25 cellular contexts compared by ENCODE assay signal in the genomic region with DNA sequence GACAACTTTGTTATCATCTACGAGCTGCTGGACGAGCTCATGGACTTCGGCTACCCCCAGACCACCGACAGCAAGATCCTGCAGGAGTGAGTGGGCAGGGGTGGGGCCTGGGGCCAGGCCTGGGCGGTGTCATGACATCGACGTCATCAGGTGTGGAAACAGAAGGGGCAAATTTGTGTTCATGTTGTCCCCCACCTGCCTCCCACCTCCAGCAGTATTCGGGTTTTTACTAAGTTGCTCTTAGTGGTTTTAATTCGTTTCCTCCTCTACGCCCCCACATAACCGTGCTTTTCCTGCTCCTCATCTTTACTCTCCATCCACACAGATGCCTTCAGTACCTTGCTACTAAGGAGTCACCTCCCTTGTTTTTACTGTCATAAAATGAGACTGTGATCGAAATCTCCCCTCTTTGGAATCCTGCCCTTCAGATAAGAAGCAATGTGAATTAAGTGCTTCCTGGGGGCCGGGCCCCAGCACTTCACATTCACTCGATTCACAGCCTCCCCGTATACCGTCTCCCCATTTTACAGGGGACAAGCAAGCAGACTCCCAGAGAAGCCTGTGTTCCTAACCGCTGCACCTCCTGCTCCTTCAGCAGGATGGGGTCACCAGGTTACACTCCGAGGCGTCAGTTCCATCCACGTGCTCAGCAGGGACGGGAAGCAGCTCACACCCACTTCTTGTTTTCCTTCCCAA. TPM values are rescaled to one million over a fixed set of nuclear protein-coding genes. Genes with fewer than 3 reads are reported as not detected.
DNase-seq lines count a peak whose midpoint lies in the region; ATAC-seq and TF ChIP-seq lines count a peak whose summit lies in the region.
"Had no signal": no experiment of that assay in that cellular context is flagged by ENCODE, and none has a peak within 500 bp of the region (broad histone marks: within the 10 kb centered on the region; RNA-seq: fewer than 3 reads in every experiment).

No MANE protein-coding gene starts in this region.

- H3K9me3 Mint-ChIP-seq in activated T-cell treated with anti-CD3 and anti-CD28 coated beads, Interleukin-2, amount 50 U/mL, for 24 hours, result peaks cover 6% of the 10 kb centered on the region
- peaks cover 10% of the 10 kb centered on the region for H3K9me3 Mint-ChIP-seq in activated CD8-positive, alpha-beta T cell treated with anti-CD3 and anti-CD28 coated beads for 36 hours
- no peaks in the 10 kb centered on the region for H3K9me3 Mint-ChIP-seq in chondrocyte (ENCODE audit: low read depth)
- H3K9me3 Mint-ChIP-seq in stimulated activated naive CD8-positive, alpha-beta T cell treated with anti-CD3 and anti-CD28 coated beads, Interleukin-15, Interleukin-2, amounts not matched to agents 100 ng/mL and 50 ng/mL, for 24 hours, result no peaks in the 10 kb centered on the region
- H3K9me3 Mint-ChIP-seq: natural killer cell treated with Interleukin-12 subunit alpha and Interleukin-12 subunit beta and Interleukin-15 and Interleukin-18, amount 100 ng/mL, for 72 hours; stimulated activated memory B cell treated with anti-CD40 and anti-IgM and Interleukin-4, amounts not matched to agents 10 μg/mL and 1 μg/mL and 100 μg/mL, for 72 hours had no signal

- peak overlapping the region; percentile 44 for H3K4me3 Mint-ChIP-seq in activated T-cell treated with anti-CD3 and anti-CD28 coated beads, Interleukin-2, amount 50 U/mL, for 24 hours
- peak overlapping the region; percentile 8 for H3K4me3 Mint-ChIP-seq in activated CD8-positive, alpha-beta T cell treated with anti-CD3 and anti-CD28 coated beads for 36 hours
- no peak overlapping the region for H3K4me3 Mint-ChIP-seq in chondrocyte (ENCODE audit: unreplicated experiment)
- peak overlapping the region; percentile 62 for H3K4me3 Mint-ChIP-seq in stimulated activated naive CD8-positive, alpha-beta T cell treated with anti-CD3 and anti-CD28 coated beads, Interleukin-15, Interleukin-2, amounts not matched to agents 100 ng/mL and 50 ng/mL, for 24 hours
- H3K4me3 Mint-ChIP-seq: natural killer cell treated with Interleukin-12 subunit alpha and Interleukin-12 subunit beta and Interleukin-15 and Interleukin-18, amount 100 ng/mL, for 72 hours; stimulated activated memory B cell treated with anti-CD40 and anti-IgM and Interleukin-4, amounts not matched to agents 10 μg/mL and 1 μg/mL and 100 μg/mL, for 72 hours had no signal

- H3K36me3 Mint-ChIP-seq in activated T-cell treated with anti-CD3 and anti-CD28 coated beads, Interleukin-2, amount 50 U/mL, for 24 hours (ENCODE audit: low read depth), result peaks cover 93% of the 10 kb centered on the region
- H3K36me3 Mint-ChIP-seq in activated CD8-positive, alpha-beta T cell treated with anti-CD3 and anti-CD28 coated beads for 36 hours (ENCODE audit: low read depth), result peaks cover 73% of the 10 kb centered on the region
- peaks cover 42% of the 10 kb centered on the region for H3K36me3 Mint-ChIP-seq in chondrocyte (ENCODE audit: low read depth)
- peaks cover 76% of the 10 kb centered on the region for H3K36me3 Mint-ChIP-seq in stimulated activated naive CD8-positive, alpha-beta T cell treated with anti-CD3 and anti-CD28 coated beads, Interleukin-15, Interleukin-2, amounts not matched to agents 100 ng/mL and 50 ng/mL, for 24 hours (ENCODE audit: low read depth)

- peak; percentile 70 for ATAC-seq in activated CD8-positive, alpha-beta T cell treated with anti-CD3 and anti-CD28 coated beads for 36 hours
- no peak for ATAC-seq in GM18873 (IDR thresholded peaks at IDR 0.05; ENCODE audit: low FRiP score, unreplicated experiment)
- ATAC-seq in heart right ventricle, result no peak
- ATAC-seq: gastrocnemius medialis; natural killer cell treated with Interleukin-12 subunit alpha and Interleukin-12 subunit beta and Interleukin-15 and Interleukin-18, amount 100 ng/mL, for 72 hours; stimulated activated memory B cell treated with anti-CD40 and anti-IgM and Interleukin-4, amounts not matched to agents 10 μg/mL and 1 μg/mL and 100 μg/mL, for 72 hours had no signal

- peak overlapping the region; percentile 88 for H3K27ac Mint-ChIP-seq in activated T-cell treated with anti-CD3 and anti-CD28 coated beads, Interleukin-2, amount 50 U/mL, for 24 hours
- peak overlapping the region; percentile 83 for H3K27ac Mint-ChIP-seq in activated CD8-positive, alpha-beta T cell treated with anti-CD3 and anti-CD28 coated beads for 36 hours
- no peak overlapping the region for H3K27ac Mint-ChIP-seq in chondrocyte (ENCODE audit: unreplicated experiment)
- peak overlapping the region; percentile 91 for H3K27ac Mint-ChIP-seq in stimulated activated naive CD8-positive, alpha-beta T cell treated with anti-CD3 and anti-CD28 coated beads, Interleukin-15, Interleukin-2, amounts not matched to agents 100 ng/mL and 50 ng/mL, for 24 hours
- H3K27ac Mint-ChIP-seq: progenitor cell of endocrine pancreas; stimulated activated memory B cell treated with anti-CD40 and anti-IgM and Interleukin-4, amounts not matched to agents 10 μg/mL and 1 μg/mL and 100 μg/mL, for 72 hours had no signal

- POLR2A ChIA-PET in activated CD8-positive, alpha-beta T cell treated with anti-CD3 and anti-CD28 coated beads for 36 hours (lab: Charles Lee), result interaction anchor here (0.6 to 1.1 kb wide), 5 partner anchors 10 to 1986 kb away, joined by 3 to 5 read pairs (median 3); no protein-coding TSS in a partner anchor

- no peaks in the 10 kb centered on the region for H3K9me3 ChIP-seq in heart right ventricle
- H3K9me3 ChIP-seq: adrenal gland, gastrocnemius medialis had no signal

- 83 to 87% methylated on average over 20 to 21 of the region's 21 CpGs for WGBS in heart right ventricle, 2 donors

- H3K27me3 ChIP-seq in heart right ventricle, result no peaks in the 10 kb centered on the region
- H3K27me3 ChIP-seq: adrenal gland, gastrocnemius medialis had no signal

- TF ChIP-seq CTCF in activated CD8-positive, alpha-beta T cell treated with anti-CD3 and anti-CD28 coated beads for 36 hours (IDR thresholded peaks at IDR 0.05), result no peak
- TF ChIP-seq CTCF in chondrocyte (IDR thresholded peaks at IDR 0.05) (no peak), heart right ventricle (IDR thresholded peaks at IDR 0.05) (no peak)

- intact Hi-C loops in activated CD8-positive, alpha-beta T cell treated with anti-CD3 and anti-CD28 coated beads for 36 hours (cut with micrococcal nuclease), result no loop called here
- intact Hi-C loops in heart right ventricle (cut with DNase I), result no loop called here

- CTCF ChIA-PET in activated CD8-positive, alpha-beta T cell treated with anti-CD3 and anti-CD28 coated beads for 36 hours (lab: Charles Lee), result interaction anchor here (1.1 to 1.3 kb wide), 3 partner anchors 22 to 209 kb away, joined by 3 to 6 read pairs (median 3); no protein-coding TSS in a partner anchor

- peaks cover 0 to 100% (median 36%) of the 10 kb centered on the region in 9 donors for H3K36me3 ChIP-seq in heart right ventricle

- H3K4me1 Mint-ChIP-seq in activated T-cell treated with anti-CD3 and anti-CD28 coated beads, Interleukin-2, amount 50 U/mL, for 24 hours (ENCODE audit: low read depth), result peaks cover 70% of the 10 kb centered on the region
- peaks cover 72% of the 10 kb centered on the region for H3K4me1 Mint-ChIP-seq in activated CD8-positive, alpha-beta T cell treated with anti-CD3 and anti-CD28 coated beads for 36 hours (ENCODE audit: low read depth)
- H3K4me1 Mint-ChIP-seq in chondrocyte (ENCODE audit: low read depth), result peaks cover 1% of the 10 kb centered on the region
- H3K4me1 Mint-ChIP-seq in stimulated activated naive CD8-positive, alpha-beta T cell treated with anti-CD3 and anti-CD28 coated beads, Interleukin-15, Interleukin-2, amounts not matched to agents 100 ng/mL and 50 ng/mL, for 24 hours (ENCODE audit: low read depth), result peaks cover 68% of the 10 kb centered on the region

- peaks cover 7 to 24% (median 13%) of the 10 kb centered on the region in 9 donors for H3K4me1 ChIP-seq in heart right ventricle
- H3K4me1 ChIP-seq: gastrocnemius medialis had no signal

- DNase-seq in activated T-cell treated with anti-CD3 and anti-CD28 coated beads, Interleukin-2, amount 50 U/mL, for 24 hours, result no peak
- no peak for DNase-seq in activated T-cell treated with anti-CD3 and anti-CD28 coated beads, Interleukin-2, amount 50 U/mL, for 1 hour
- DNase-seq in activated CD8-positive, alpha-beta T cell treated with anti-CD3 and anti-CD28 coated beads for 36 hours, result peak; percentile 71
- DNase-seq in chondrocyte (ENCODE audit: low spot score) (peak; percentile 49), UCSD-AML1 (lab: John Stamatoyannopoulos, UW; ENCODE audit: unreplicated experiment) (no peak), heart right ventricle (no peak)
- DNase-seq: gastrocnemius medialis, mesenchymal stem cell, NCI-H1417 treated with DMSO at 0.1 percent for 48 hours, NCI-H2171, small intestine, trophoblast cell had no signal

- H3K27ac ChIP-seq in heart right ventricle, result no peak overlapping the region
- H3K27ac ChIP-seq: adrenal gland, gastrocnemius medialis, SK-N-MC had no signal

- H3K4me3 ChIP-seq in heart right ventricle, result no peak overlapping the region
- H3K4me3 ChIP-seq: adrenal gland, gastrocnemius medialis, SK-N-MC had no signal

- H3K27me3 Mint-ChIP-seq in activated T-cell treated with anti-CD3 and anti-CD28 coated beads, Interleukin-2, amount 50 U/mL, for 24 hours, result no peaks in the 10 kb centered on the region
- H3K27me3 Mint-ChIP-seq in activated CD8-positive, alpha-beta T cell treated with anti-CD3 and anti-CD28 coated beads for 36 hours, result no peaks in the 10 kb centered on the region
- H3K27me3 Mint-ChIP-seq in chondrocyte (ENCODE audit: low read depth), result no peaks in the 10 kb centered on the region
- no peaks in the 10 kb centered on the region for H3K27me3 Mint-ChIP-seq in stimulated activated naive CD8-positive, alpha-beta T cell treated with anti-CD3 and anti-CD28 coated beads, Interleukin-15, Interleukin-2, amounts not matched to agents 100 ng/mL and 50 ng/mL, for 24 hours
- H3K27me3 Mint-ChIP-seq: natural killer cell treated with Interleukin-12 subunit alpha and Interleukin-12 subunit beta and Interleukin-15 and Interleukin-18, amount 100 ng/mL, for 72 hours; progenitor cell of endocrine pancreas; stimulated activated memory B cell treated with anti-CD40 and anti-IgM and Interleukin-4, amounts not matched to agents 10 μg/mL and 1 μg/mL and 100 μg/mL, for 72 hours had no signal

RNA-seq across cellular contexts. Expression of a gene that starts 10.5 kb away (rescaled TPM):
- 100 to 1,000 TPM in 1 of 2 experiments, 10 to 100 TPM in 1; 99.0 to 108 TPM for total RNA-seq in activated CD8-positive, alpha-beta T cell treated with anti-CD3 and anti-CD28 coated beads for 36 hours
- 78.3 to 91.2 TPM (median 81.8 TPM) in 3 replicates for total RNA-seq in chondrocyte
- total RNA-seq in heart right ventricle, result 10 to 100 TPM; 34.3 to 53.8 (median 47.0) TPM
- 10 to 100 TPM; 25.5 to 79.0 TPM for polyA plus RNA-seq in heart right ventricle

RNA-seq across cellular contexts. Expression of a gene that starts 23.0 kb away (rescaled TPM):
- 10 to 100 TPM; 41.7 to 44.7 TPM for total RNA-seq in activated CD8-positive, alpha-beta T cell treated with anti-CD3 and anti-CD28 coated beads for 36 hours
- total RNA-seq in chondrocyte, result 64.9 to 72.4 TPM (median 68.6 TPM) in 3 replicates
- total RNA-seq in heart right ventricle, result 10 to 100 TPM; 27.0 to 44.5 (median 32.5) TPM
- 10 to 100 TPM; 36.0 to 75.0 TPM for polyA plus RNA-seq in heart right ventricle

RNA-seq across cellular contexts. Expression of a gene that starts 34.9 kb away (rescaled TPM):
- not detected for total RNA-seq in activated CD8-positive, alpha-beta T cell treated with anti-CD3 and anti-CD28 coated beads for 36 hours
- not detected in 3 replicates for total RNA-seq in chondrocyte
- not detected for total RNA-seq in heart right ventricle
- polyA plus RNA-seq in heart right ventricle, result not detected
- total RNA-seq: activated CD8-positive, alpha-beta memory T cell treated with anti-CD3 and anti-CD28 coated beads for 36 hours; adrenal gland; bronchial epithelial cell; dermis microvascular lymphatic vessel endothelial cell; epithelial cell of proximal tubule; gastrocnemius medialis; H1; progenitor cell of endocrine pancreas had no signal
- polyA plus RNA-seq: adrenal gland, AG04450, H1, small intestine had no signal

Comparison
In these comparisons a context has a peak if more than half of its experiments do, and no peak if none do; other contexts are left out.
1. DNase-seq: peak in activated CD8-positive, alpha-beta T cell treated with anti-CD3 and anti-CD28 coated beads for 36 hours (single experiment) and chondrocyte (single experiment); none in activated T-cell treated with anti-CD3 and anti-CD28 coated beads, Interleukin-2, amount 50 U/mL, for 24 hours (single experiment), activated T-cell treated with anti-CD3 and anti-CD28 coated beads, Interleukin-2, amount 50 U/mL, for 1 hour (single experiment), UCSD-AML1 (single experiment) and heart right ventricle (0 of 2).